In genomic region chr3:192862408-192863385, GRCh38 we compare ENCODE assay signal across 12 cellular contexts.
"Had no signal": no experiment of that assay in that cellular context is flagged by ENCODE, and none has a peak within 500 bp of the region (broad histone marks: within the 10 kb centered on the region; RNA-seq: fewer than 3 reads in every experiment).

No MANE protein-coding gene starts in this region.

- H3K27ac ChIP-seq: gastrocnemius medialis, ovary, vagina had no signal

- H3K4me3 ChIP-seq: gastrocnemius medialis, ovary, vagina had no signal

- H3K4me3 Mint-ChIP-seq: activated CD8-positive, alpha-beta memory T cell treated with anti-CD3 and anti-CD28 coated beads, Interleukin-2, amount 10 ng/mL, durations not matched to agents 7 days and 5 days; activated naive CD8-positive, alpha-beta T cell treated with anti-CD3 and anti-CD28 coated beads, Interleukin-2, amount 50 U/mL, for 24 hours; activated T-cell treated with anti-CD3 and anti-CD28 coated beads, Interleukin-2, amount 50 U/mL, for 4 hours; neural crest cell; T-cell had no signal

- H3K9me3 Mint-ChIP-seq: activated naive CD8-positive, alpha-beta T cell treated with anti-CD3 and anti-CD28 coated beads, Interleukin-2, amount 50 U/mL, for 24 hours; activated T-cell treated with anti-CD3 and anti-CD28 coated beads, Interleukin-2, amount 50 U/mL, for 4 hours; neural crest cell; T-cell had no signal

- H3K27ac Mint-ChIP-seq: activated CD8-positive, alpha-beta memory T cell treated with anti-CD3 and anti-CD28 coated beads, Interleukin-2, amount 10 ng/mL, durations not matched to agents 7 days and 5 days; activated naive CD8-positive, alpha-beta T cell treated with anti-CD3 and anti-CD28 coated beads, Interleukin-2, amount 50 U/mL, for 24 hours had no signal

- ATAC-seq: activated CD8-positive, alpha-beta memory T cell treated with anti-CD3 and anti-CD28 coated beads, Interleukin-2, amount 10 ng/mL, durations not matched to agents 7 days and 5 days; activated naive CD8-positive, alpha-beta T cell treated with anti-CD3 and anti-CD28 coated beads, Interleukin-2, amount 50 U/mL, for 24 hours; activated T-cell treated with anti-CD3 and anti-CD28 coated beads, Interleukin-2, amount 50 U/mL, for 4 hours; gastrocnemius medialis; left lobe of liver had no signal

- H3K36me3 ChIP-seq: gastrocnemius medialis, ovary, vagina had no signal

- H3K27me3 ChIP-seq: gastrocnemius medialis, ovary, vagina had no signal

- H3K36me3 Mint-ChIP-seq: activated CD8-positive, alpha-beta memory T cell treated with anti-CD3 and anti-CD28 coated beads, Interleukin-2, amount 10 ng/mL, durations not matched to agents 7 days and 5 days; T-cell had no signal

- H3K9me3 ChIP-seq: gastrocnemius medialis, ovary, vagina had no signal

- DNase-seq: activated CD4-positive, alpha-beta T cell treated with anti-CD3 and anti-CD28 coated beads, Interleukin-2, amount 50 U/mL, for 4 hours; activated CD8-positive, alpha-beta memory T cell treated with anti-CD3 and anti-CD28 coated beads, Interleukin-2, amount 10 ng/mL, durations not matched to agents 7 days and 5 days; activated naive CD8-positive, alpha-beta T cell treated with anti-CD3 and anti-CD28 coated beads, Interleukin-2, amount 50 U/mL, for 24 hours; activated T-cell treated with anti-CD3 and anti-CD28 coated beads, Interleukin-2, amount 50 U/mL, for 4 hours; islet precursor cell; ovary; stimulated activated CD4-positive, alpha-beta T cell treated with anti-CD3 and anti-CD28 coated beads, Interleukin-4, amount 100 ng/mL, for 4 hours had no signal

- H3K27me3 Mint-ChIP-seq: T-cell had no signal
